ENCODE assay signal across 19 cellular contexts in genomic region chr1:167473761-167474160, GRCh38. TPM values are rescaled to one million over a fixed set of nuclear protein-coding genes. Genes with fewer than 3 reads are reported as not detected.
DNase-seq lines count a peak whose midpoint lies in the region; ATAC-seq and TF ChIP-seq lines count a peak whose summit lies in the region.
"Had no signal": no experiment of that assay in that cellular context is flagged by ENCODE, and none has a peak within 500 bp of the region (broad histone marks: within the 10 kb centered on the region; RNA-seq: fewer than 3 reads in every experiment).

No MANE protein-coding gene starts in this region.

- H4K20me1 ChIP-seq in OCI-LY1 (ENCODE audit: insufficient read depth, low read length), result no peaks in the 10 kb centered on the region

- H3K36me3 Mint-ChIP-seq in CD8-positive, alpha-beta memory T cell, result peaks cover 7 to 52% (median 12%) of the 10 kb centered on the region in 3 donors
- H3K36me3 Mint-ChIP-seq in activated T-helper 1 cell treated with anti-CD3 and anti-CD28 coated beads, Interleukin-12 subunit alpha, Interleukin-12 subunit beta, Interleukin-2, Interleukin-4 antibody, amounts not matched to agents 30 ng/mL and 10 ng/mL and 1 ng/mL, durations not matched to agents 14 hours and 24 hours and 36 hours (ENCODE audit: low read depth), result peaks cover 42% of the 10 kb centered on the region
- peaks cover 16% of the 10 kb centered on the region for H3K36me3 Mint-ChIP-seq in natural killer cell

- H3K4me3 ChIP-seq in CD8-positive, alpha-beta memory T cell (ENCODE audit: low read length), result peak overlapping the region; percentile 5
- no peak overlapping the region for H3K4me3 ChIP-seq in OCI-LY1 (ENCODE audit: low read depth, low read length, poor library complexity, severe bottlenecking)
- H3K4me3 ChIP-seq: adrenal gland, ovary, testis had no signal

- no peaks in the 10 kb centered on the region for H3K36me3 ChIP-seq in CD8-positive, alpha-beta memory T cell (ENCODE audit: insufficient read depth, low read length)
- H3K36me3 ChIP-seq in OCI-LY1 (ENCODE audit: insufficient read depth, low read length), result no peaks in the 10 kb centered on the region; the same call in 1 of the 2 replicates
- H3K36me3 ChIP-seq: adrenal gland, ovary had no signal

- no peaks in the 10 kb centered on the region for H3F3A ChIP-seq in OCI-LY1 (ENCODE audit: insufficient read depth, low read length)

- H3K4me1 Mint-ChIP-seq in CD8-positive, alpha-beta memory T cell, result peaks cover 76 to 96% (median 87%) of the 10 kb centered on the region in 3 donors
- peaks cover 73% of the 10 kb centered on the region for H3K4me1 Mint-ChIP-seq in activated T-helper 1 cell treated with anti-CD3 and anti-CD28 coated beads, Interleukin-12 subunit alpha, Interleukin-12 subunit beta, Interleukin-2, Interleukin-4 antibody, amounts not matched to agents 30 ng/mL and 10 ng/mL and 1 ng/mL, durations not matched to agents 14 hours and 24 hours and 36 hours (ENCODE audit: low read depth)
- peaks cover 91% of the 10 kb centered on the region in 2 donors for H3K4me1 Mint-ChIP-seq in natural killer cell
- H3K4me1 Mint-ChIP-seq: B cell had no signal

- POLR2A ChIA-PET in CD8-positive, alpha-beta memory T cell (lab: Charles Lee), result interaction anchor here (1.1 kb wide), 1 partner anchor 26 kb away, joined by 8 read pairs; no protein-coding TSS in a partner anchor

- no peaks in the 10 kb centered on the region for H3K27me3 Mint-ChIP-seq in CD8-positive, alpha-beta memory T cell
- no peaks in the 10 kb centered on the region for H3K27me3 Mint-ChIP-seq in activated T-helper 1 cell treated with anti-CD3 and anti-CD28 coated beads, Interleukin-12 subunit alpha, Interleukin-12 subunit beta, Interleukin-2, Interleukin-4 antibody, amounts not matched to agents 30 ng/mL and 10 ng/mL and 1 ng/mL, durations not matched to agents 14 hours and 24 hours and 36 hours (ENCODE audit: insufficient read depth)
- H3K27me3 Mint-ChIP-seq in natural killer cell (ENCODE audit: low read depth in 2 of 2), result no peaks in the 10 kb centered on the region

- H3K9me3 ChIP-seq in CD8-positive, alpha-beta memory T cell (ENCODE audit: low read length), result no peaks in the 10 kb centered on the region
- H3K9me3 ChIP-seq in OCI-LY1 (ENCODE audit: low read length), result 0 out of 2 replicates have a peak, but pooled peaks cover 2% of the 10 kb centered on the region
- H3K9me3 ChIP-seq: adrenal gland, ovary, testis had no signal

- H3K4me1 ChIP-seq in CD8-positive, alpha-beta memory T cell (ENCODE audit: insufficient read depth, low read length), result peaks cover 95% of the 10 kb centered on the region
- peaks cover 13% of the 10 kb centered on the region for H3K4me1 ChIP-seq in OCI-LY1 (ENCODE audit: insufficient read depth, low read length, severe bottlenecking)
- H3K4me1 ChIP-seq: adrenal gland, testis had no signal

- H3K4me2 ChIP-seq in OCI-LY1 (ENCODE audit: low read length), result peak overlapping the region; percentile 35; the same call in 1 of the 2 replicates

- no peaks in the 10 kb centered on the region for H3K9me2 ChIP-seq in OCI-LY1 (ENCODE audit: low read depth, low read length)

- peak overlapping the region; percentile 44 to 82 (median 77) for H3K4me3 Mint-ChIP-seq in CD8-positive, alpha-beta memory T cell
- H3K4me3 Mint-ChIP-seq in activated T-helper 1 cell treated with anti-CD3 and anti-CD28 coated beads, Interleukin-12 subunit alpha, Interleukin-12 subunit beta, Interleukin-2, Interleukin-4 antibody, amounts not matched to agents 30 ng/mL and 10 ng/mL and 1 ng/mL, durations not matched to agents 14 hours and 24 hours and 36 hours, result peak overlapping the region; percentile 54
- peak overlapping the region; percentile 86 for H3K4me3 Mint-ChIP-seq in natural killer cell
- H3K4me3 Mint-ChIP-seq: B cell, H9 had no signal

- no peak for TF ChIP-seq CTCF in OCI-LY1 (IDR thresholded peaks at IDR 0.05; ENCODE audit: low read length)
- no peak for TF ChIP-seq CTCF in natural killer cell (IDR thresholded peaks at IDR 0.05)

- DNase-seq in CD8-positive, alpha-beta memory T cell, result peak in 2 of 5 donors; percentile 29 to 53
- no peak for DNase-seq in activated T-helper 1 cell treated with anti-CD3 and anti-CD28 coated beads, Interleukin-12 subunit alpha, Interleukin-12 subunit beta, Interleukin-2, Interleukin-4 antibody, amounts not matched to agents 30 ng/mL and 10 ng/mL and 1 ng/mL, durations not matched to agents 14 hours and 24 hours and 36 hours (ENCODE audit: low spot score)
- DNase-seq in natural killer cell (no peak), RKO (ENCODE audit: low spot score) (no peak), substantia nigra (lab: John Stamatoyannopoulos, UW) (no peak)
- DNase-seq: adrenal gland; DMS153; H9; NCI-H1436 treated with DMSO at 0.1 percent for 48 hours; ovary; Right ventricle myocardium superior; stimulated activated CD4-positive, alpha-beta T cell treated with anti-CD3 and anti-CD28 coated beads, Interleukin-2, amount 100 ng/mL, for 48 hours; testis had no signal

- H3K9me3 Mint-ChIP-seq in CD8-positive, alpha-beta memory T cell, result no peaks in the 10 kb centered on the region
- no peaks in the 10 kb centered on the region for H3K9me3 Mint-ChIP-seq in activated T-helper 1 cell treated with anti-CD3 and anti-CD28 coated beads, Interleukin-12 subunit alpha, Interleukin-12 subunit beta, Interleukin-2, Interleukin-4 antibody, amounts not matched to agents 30 ng/mL and 10 ng/mL and 1 ng/mL, durations not matched to agents 14 hours and 24 hours and 36 hours
- no peaks in the 10 kb centered on the region for H3K9me3 Mint-ChIP-seq in natural killer cell
- H3K9me3 Mint-ChIP-seq: H9 had no signal

- no peak overlapping the region for H3K27ac ChIP-seq in CD8-positive, alpha-beta memory T cell (ENCODE audit: low read depth, low read length)
- H3K27ac ChIP-seq in OCI-LY1 (ENCODE audit: low read depth, low read length, poor library complexity, severe bottlenecking) (no peak overlapping the region), substantia nigra (ENCODE audit: low read depth, low read length, poor library complexity, severe bottlenecking) (no peak overlapping the region)
- H3K27ac ChIP-seq: adrenal gland, ovary, testis had no signal

- ATAC-seq in natural killer cell (peak; percentile 37 to 43 (median 41)), GM21360 (IDR thresholded peaks at IDR 0.05; ENCODE audit: unreplicated experiment) (no peak)
- ATAC-seq: left lobe of liver had no signal

- no peaks in the 10 kb centered on the region for H3K27me3 ChIP-seq in CD8-positive, alpha-beta memory T cell (ENCODE audit: insufficient read depth, low read length, poor library complexity, severe bottlenecking)
- H3K27me3 ChIP-seq in OCI-LY1 (ENCODE audit: insufficient read depth, low read length), result no peaks in the 10 kb centered on the region
- H3K27me3 ChIP-seq: ovary, testis had no signal

- peak overlapping the region; percentile 32; the same call in 1 of the 2 replicates for H2AFZ ChIP-seq in OCI-LY1 (ENCODE audit: low read length)

- CTCF ChIA-PET in CD8-positive, alpha-beta memory T cell (lab: Charles Lee), result interaction anchor here (0.5 to 2.1 kb wide), 5 partner anchors 26 to 44 kb away, joined by 3 to 6 read pairs (median 3); partner anchors contain the start of gene CD247

- H3K9ac ChIP-seq in OCI-LY1 (ENCODE audit: low read length), result no peak overlapping the region

- intact Hi-C loops in activated T-helper 1 cell treated with anti-CD3 and anti-CD28 coated beads, Interleukin-12 subunit alpha, Interleukin-12 subunit beta, Interleukin-2, Interleukin-4 antibody, amounts not matched to agents 30 ng/mL and 10 ng/mL and 1 ng/mL, durations not matched to agents 14 hours and 24 hours and 36 hours (cut with micrococcal nuclease), result loop anchor here (1.0 to 2.0 kb wide), 6 partner anchors 9 to 45 kb away; partner anchors contain the start of gene CD247
- intact Hi-C loops in natural killer cell (cut with micrococcal nuclease), result loop anchor here (1.0 to 2.0 kb wide), 2 partner anchors 9 to 17 kb away; no protein-coding TSS in a partner anchor

- H3K27ac Mint-ChIP-seq in CD8-positive, alpha-beta memory T cell, result peak overlapping the region; percentile 68 to 98 (median 86)
- H3K27ac Mint-ChIP-seq in activated T-helper 1 cell treated with anti-CD3 and anti-CD28 coated beads, Interleukin-12 subunit alpha, Interleukin-12 subunit beta, Interleukin-2, Interleukin-4 antibody, amounts not matched to agents 30 ng/mL and 10 ng/mL and 1 ng/mL, durations not matched to agents 14 hours and 24 hours and 36 hours, result peak overlapping the region; percentile 81
- H3K27ac Mint-ChIP-seq in natural killer cell, result peak overlapping the region; percentile 91 to 100
- H3K27ac Mint-ChIP-seq: B cell, H9 had no signal

- no peaks in the 10 kb centered on the region for H3K79me2 ChIP-seq in OCI-LY1 (ENCODE audit: insufficient read depth, low read length)

RNA-seq across cellular contexts. Expression of gene CD247, which starts 44.6 kb away (rescaled TPM):
- 100 to 1,000 TPM; 130 to 133 TPM for total RNA-seq in CD8-positive, alpha-beta memory T cell
- polyA plus RNA-seq in CD8-positive, alpha-beta memory T cell, result 395 TPM
- total RNA-seq in activated T-helper 1 cell treated with anti-CD3 and anti-CD28 coated beads, Interleukin-12 subunit alpha, Interleukin-12 subunit beta, Interleukin-2, Interleukin-4 antibody, amounts not matched to agents 30 ng/mL and 10 ng/mL and 1 ng/mL, durations not matched to agents 14 hours and 24 hours and 36 hours, result 237 and 238 TPM in 2 replicates
- total RNA-seq in natural killer cell, result 1,000 to 10,000 TPM; 1,027 to 1,374 (median 1,309) TPM
- total RNA-seq: chondrocyte, endothelial cell of umbilical vein had no signal
- polyA plus RNA-seq: endothelial cell of umbilical vein had no signal
